Comparison of ENCODE assay signal across 2 cellular contexts in genomic region chr12:80325167-80325959, GRCh38.
TF ChIP-seq lines count a peak whose summit lies in the region.

No MANE protein-coding gene starts in this region.

TF ChIP-seq in GM23338, 12 proteins besides CTCF, POLR2A, EP300 and RAD21 (continued from another document):
- TF ChIP-seq ETS1 (IDR thresholded peaks at IDR 0.05) (no peak), ZNF462 (CRISPR knock-in tag; IDR thresholded peaks at IDR 0.05) (no peak), POLR2AphosphoS5 (IDR thresholded peaks at IDR 0.05; ENCODE audit: low read depth) (no peak)
TF ChIP-seq in GM23338: peak in this region for 0.

TF ChIP-seq in WTC11, 78 proteins besides CTCF, POLR2A, EP300 and RAD21 (continued from another document):
- TF ChIP-seq ZNF512 (CRISPR knock-in tag; IDR thresholded peaks at IDR 0.05; ENCODE audit: borderline replicate concordance) (no peak), ZMAT4 (CRISPR knock-in tag; IDR thresholded peaks at IDR 0.05) (no peak), SP1 (CRISPR knock-in tag; conservative IDR thresholded peaks at IDR 0.05) (no peak), FOXJ3 (CRISPR knock-in tag; IDR thresholded peaks at IDR 0.05; ENCODE audit: borderline replicate concordance) (no peak), E2F4 (CRISPR knock-in tag; IDR thresholded peaks at IDR 0.05; ENCODE audit: borderline replicate concordance, low read depth) (no peak), ATF2 (CRISPR knock-in tag; IDR thresholded peaks at IDR 0.05; ENCODE audit: borderline replicate concordance, low read depth) (no peak), MLX (CRISPR knock-in tag; IDR thresholded peaks at IDR 0.05) (no peak), NR1H2 (CRISPR knock-in tag; IDR thresholded peaks at IDR 0.05) (no peak), ZNF263 (CRISPR knock-in tag; IDR thresholded peaks at IDR 0.05; ENCODE audit: low read depth) (no peak), HMGXB4 (CRISPR knock-in tag; IDR thresholded peaks at IDR 0.05) (no peak), FOXP1 (CRISPR knock-in tag; IDR thresholded peaks at IDR 0.05; ENCODE audit: borderline replicate concordance) (no peak)
